In the genomic region with DNA sequence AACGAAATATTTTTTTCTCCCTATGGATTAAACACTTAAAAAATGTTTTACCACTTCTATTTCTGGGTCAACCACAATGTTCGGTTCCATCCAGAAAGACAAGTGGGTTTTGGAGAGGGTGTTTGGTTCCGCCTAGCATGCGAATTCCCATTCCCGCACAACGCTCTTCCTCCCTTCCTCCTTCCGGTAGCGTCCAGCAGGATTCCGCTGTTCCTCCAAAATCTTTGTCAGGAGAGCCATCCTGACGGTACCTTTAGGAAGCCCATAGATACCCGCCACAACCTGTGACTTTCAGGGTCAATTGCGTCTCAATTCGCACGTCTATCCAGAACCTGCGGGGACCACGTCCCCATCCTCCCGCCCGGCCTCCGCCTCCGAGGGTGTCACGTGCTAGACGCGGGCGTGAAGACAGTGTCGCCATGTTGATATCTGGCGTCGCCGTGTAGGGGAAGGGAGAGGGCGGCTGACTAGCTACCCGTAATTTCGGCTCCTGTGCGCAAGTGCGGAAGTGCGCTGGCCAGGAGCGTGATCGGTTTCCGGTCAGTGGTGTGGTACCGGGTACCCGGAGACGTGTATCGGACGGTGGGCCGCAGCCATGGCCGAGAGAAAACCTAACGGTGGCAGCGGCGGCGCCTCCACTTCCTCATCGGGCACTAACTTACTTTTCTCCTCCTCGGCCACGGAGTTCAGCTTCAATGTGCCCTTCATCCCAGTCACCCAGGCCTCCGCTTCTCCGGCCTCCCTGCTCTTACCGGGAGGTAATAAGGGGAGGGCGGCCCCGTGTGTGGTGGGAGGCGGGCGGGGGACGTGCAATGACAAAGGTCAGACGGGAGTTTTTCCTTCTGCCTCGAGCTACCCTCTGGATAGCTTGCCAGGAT, we compare ENCODE assay signal across 8 cellular contexts. TPM values are rescaled to one million over a fixed set of nuclear protein-coding genes. Genes with fewer than 3 reads are reported as not detected.
A peak's percentile ranks its signal among the peaks of the same experiment; 100 is the strongest.
DNase-seq lines count a peak whose midpoint lies in the region; ATAC-seq and TF ChIP-seq lines count a peak whose summit lies in the region.

A gene (plus strand): TSS at position 543 of the 878 bp plus-strand sequence. CDS start 53 bp downstream, at position 596.

- H3K27ac Mint-ChIP-seq in T-helper 1 cell treated with Interleukin-12 subunit alpha and Interleukin-12 subunit beta and Interleukin-4 antibody, amounts not matched to agents 30 μg/mL and 1 μg/mL, for 36 hours, result peak within 1 kb of the TSS; percentile 94

- H3K9me3 Mint-ChIP-seq in T-helper 1 cell treated with Interleukin-12 subunit alpha and Interleukin-12 subunit beta and Interleukin-4 antibody, amounts not matched to agents 30 μg/mL and 1 μg/mL, for 36 hours, result no peaks in the 10 kb centered on the region

- ATAC-seq in HG02884 (IDR thresholded peaks at IDR 0.05; ENCODE audit: unreplicated experiment), result peak; percentile 99
- ATAC-seq in heart right ventricle, result peak; percentile 99 to 100 (median 99)
- peak; percentile 98 for ATAC-seq in upper lobe of right lung

- peaks cover 10% of the 10 kb centered on the region for H3K36me3 Mint-ChIP-seq in T-helper 1 cell treated with Interleukin-12 subunit alpha and Interleukin-12 subunit beta and Interleukin-4 antibody, amounts not matched to agents 30 μg/mL and 1 μg/mL, for 36 hours (ENCODE audit: low read depth)

- H3K4me1 Mint-ChIP-seq in T-helper 1 cell treated with Interleukin-12 subunit alpha and Interleukin-12 subunit beta and Interleukin-4 antibody, amounts not matched to agents 30 μg/mL and 1 μg/mL, for 36 hours (ENCODE audit: low read depth), result peaks cover 41% of the 10 kb centered on the region

- peak within 1 kb of the TSS; percentile 41 to 93 (median 87) for H3K27ac ChIP-seq in heart right ventricle
- H3K27ac ChIP-seq in upper lobe of right lung, result peak within 1 kb of the TSS; percentile 79

- H3K4me3 ChIP-seq in heart right ventricle (peak within 1 kb of the TSS; percentile 69 to 98 (median 86)), upper lobe of right lung (peak within 1 kb of the TSS; percentile 63)

- intact Hi-C loops in heart right ventricle (cut with DNase I) (loop anchor here in 4 of 10 donors (1.0 to 10.0 kb wide), 4 partner anchors 19 to 298 kb away; a partner anchor contains a TSS), posterior vena cava (cut with DNase I) (no loop called here), upper lobe of right lung (cut with DNase I) (no loop called here)

- H3K4me1 ChIP-seq in heart right ventricle (peaks cover 4 to 59% (median 42%) of the 10 kb centered on the region in 9 donors), upper lobe of right lung (peaks cover 36% of the 10 kb centered on the region)

- H3K36me3 ChIP-seq in heart right ventricle (peaks cover 0 to 13% (median 0%) of the 10 kb centered on the region in 9 donors), upper lobe of right lung (peaks cover 4% of the 10 kb centered on the region)

- no peak for TF ChIP-seq CTCF in GM13977 (IDR thresholded peaks at IDR 0.05; ENCODE audit: extremely low read depth, insufficient read depth, missing control alignments)
- TF ChIP-seq CTCF in heart right ventricle (IDR thresholded peaks at IDR 0.05), result peak in 2 of 9 donors; percentile 2 to 15
- TF ChIP-seq CTCF in upper lobe of right lung (IDR thresholded peaks at IDR 0.05), result no peak

- in situ Hi-C loops in GM13977 (cut with MboI; ENCODE audit: low pct_unique_long_range_greater_than_20kb, low sequenced_read_pairs, unreplicated experiment), result no loop called here

- H3K4me3 Mint-ChIP-seq in T-helper 1 cell treated with Interleukin-12 subunit alpha and Interleukin-12 subunit beta and Interleukin-4 antibody, amounts not matched to agents 30 μg/mL and 1 μg/mL, for 36 hours, result peak within 1 kb of the TSS; percentile 98

- 0 to 1% methylated on average over 60 to 61 of the region's 61 CpGs for WGBS in heart right ventricle, 2 donors

- H3K27me3 ChIP-seq in heart right ventricle, result no peaks in the 10 kb centered on the region
- H3K27me3 ChIP-seq in upper lobe of right lung, result no peaks in the 10 kb centered on the region

- H3K9me3 ChIP-seq in heart right ventricle (no peaks in the 10 kb centered on the region), upper lobe of right lung (no peaks in the 10 kb centered on the region)

- DNase-seq in GM13977 (ENCODE audit: low spot score) (peak; percentile 89), NCI-H1694 (lab: John Stamatoyannopoulos, UW) (peak; percentile 42), amniotic stem cell (lab: John Stamatoyannopoulos, UW) (peak; percentile 94), heart right ventricle (peak; percentile 96 to 97), posterior vena cava (ENCODE audit: low spot score) (peak; percentile 99), upper lobe of right lung (peak; percentile 98)

- H3K27me3 Mint-ChIP-seq in T-helper 1 cell treated with Interleukin-12 subunit alpha and Interleukin-12 subunit beta and Interleukin-4 antibody, amounts not matched to agents 30 μg/mL and 1 μg/mL, for 36 hours (ENCODE audit: low read depth), result peaks cover 4% of the 10 kb centered on the region

RNA-seq across cellular contexts. Expression of the gene that starts here (rescaled TPM):
- 10 to 100 TPM; 24.0 to 43.9 (median 31.2) TPM for total RNA-seq in heart right ventricle
- 1 to 10 TPM; 5.9 to 6.1 TPM for polyA plus RNA-seq in heart right ventricle
- total RNA-seq in posterior vena cava, result 10 to 100 TPM; 45.0 to 45.8 TPM
- total RNA-seq in upper lobe of right lung, result 58.6 TPM

Comparison
In these comparisons a context has a peak if more than half of its experiments do, and no peak if none do; other contexts are left out.
1. Peak in every context shown above with its lines: DNase-seq, ATAC-seq, H3K4me3 ChIP-seq and H3K27ac ChIP-seq.
2. DNase-seq: peak in every context shown above with its lines; median percentile 99 in posterior vena cava; 98 in upper lobe of right lung; 96 in heart right ventricle; 94 in amniotic stem cell; 89 in GM13977; 42 in NCI-H1694.